In genomic region chr16:1712791-1713261, GRCh38 we compare ENCODE assay signal across 12 cellular contexts. TPM values are rescaled to one million over a fixed set of nuclear protein-coding genes. Genes with fewer than 3 reads are reported as not detected.
DNase-seq lines count a peak whose midpoint lies in the region; ATAC-seq, FAIRE-seq and TF ChIP-seq lines count a peak whose summit lies in the region.
"Had no signal": no experiment of that assay in that cellular context is flagged by ENCODE, and none has a peak within 500 bp of the region (broad histone marks: within the 10 kb centered on the region; RNA-seq: fewer than 3 reads in every experiment).

No MANE protein-coding gene starts in this region.

- H3K27ac Mint-ChIP-seq in activated B cell treated with CpG ODN at 0.5 μM for 24 hours, result peak overlapping the region; percentile 94
- peak overlapping the region; percentile 80 for H3K27ac Mint-ChIP-seq in glutamatergic neuron (ENCODE audit: unreplicated experiment)
- H3K27ac Mint-ChIP-seq in stimulated activated naive B cell treated with anti-CD40 and anti-IgM and Interleukin-4, amounts not matched to agents 10 μg/mL and 1 μg/mL and 100 μg/mL, for 72 hours, result peak overlapping the region; percentile 96
- no peak overlapping the region for H3K27ac Mint-ChIP-seq in endothelial cell (ENCODE audit: unreplicated experiment)

- TF ChIP-seq CTCF in activated B cell treated with CpG ODN at 0.5 μM for 24 hours (IDR thresholded peaks at IDR 0.05) (no peak), glutamatergic neuron (IDR thresholded peaks at IDR 0.05; ENCODE audit: partially characterized antibody, unreplicated experiment) (no peak), endothelial cell (IDR thresholded peaks at IDR 0.05; ENCODE audit: unreplicated experiment) (no peak)

- peak; percentile 36 for FAIRE-seq in HTR-8/SVneo (lab: Jason Lieb, UNC)
- FAIRE-seq: colon had no signal

- POLR2A ChIA-PET in activated B cell treated with CpG ODN at 0.5 μM for 24 hours (lab: Charles Lee), result interaction anchor here (0.8 to 1.7 kb wide), 7 partner anchors 12 to 403 kb away, joined by 3 to 9 read pairs (median 5); partner anchors contain the start of genes CRAMP1, IFT140, JPT2 and UBE2I

- DNase-seq in HTR-8/SVneo (ENCODE audit: insufficient read length, low spot score), result no peak
- no peak for DNase-seq in activated B cell treated with CpG ODN at 0.5 μM for 24 hours
- DNase-seq in glutamatergic neuron, result no peak
- no peak for DNase-seq in stimulated activated naive B cell treated with anti-CD40 and anti-IgM and Interleukin-4, amounts not matched to agents 10 μg/mL and 1 μg/mL and 100 μg/mL, for 72 hours
- DNase-seq in activated CD4-positive, CD25-positive, alpha-beta regulatory T cell (lab: John Stamatoyannopoulos, UW), result no peak
- no peak for DNase-seq in endothelial cell (ENCODE audit: low spot score)
- DNase-seq: activated CD4-positive, alpha-beta T cell treated with anti-CD3 and anti-CD28 coated beads for 4 hours; activated effector memory CD4-positive, alpha-beta T cell treated with Interleukin-2 at 50 U/mL for 16 hours; immature natural killer cell; testis had no signal

- H3K9me3 Mint-ChIP-seq in activated B cell treated with CpG ODN at 0.5 μM for 24 hours (no peaks in the 10 kb centered on the region), glutamatergic neuron (ENCODE audit: unreplicated experiment) (peaks cover 1% of the 10 kb centered on the region), endothelial cell (ENCODE audit: unreplicated experiment) (no peaks in the 10 kb centered on the region)
- H3K9me3 Mint-ChIP-seq in stimulated activated naive B cell treated with anti-CD40 and anti-IgM and Interleukin-4, amounts not matched to agents 10 μg/mL and 1 μg/mL and 100 μg/mL, for 72 hours, result no peaks in the 10 kb centered on the region
- H3K9me3 Mint-ChIP-seq: immature natural killer cell had no signal

- H3K4me1 Mint-ChIP-seq in activated B cell treated with CpG ODN at 0.5 μM for 24 hours, result peaks cover 78% of the 10 kb centered on the region
- H3K4me1 Mint-ChIP-seq in glutamatergic neuron (ENCODE audit: low read depth, unreplicated experiment), result peaks cover 46% of the 10 kb centered on the region
- peaks cover 46 to 79% of the 10 kb centered on the region in 2 donors for H3K4me1 Mint-ChIP-seq in stimulated activated naive B cell treated with anti-CD40 and anti-IgM and Interleukin-4, amounts not matched to agents 10 μg/mL and 1 μg/mL and 100 μg/mL, for 72 hours
- peaks cover 24% of the 10 kb centered on the region for H3K4me1 Mint-ChIP-seq in endothelial cell (ENCODE audit: unreplicated experiment)

- no peaks in the 10 kb centered on the region for H3K27me3 Mint-ChIP-seq in activated B cell treated with CpG ODN at 0.5 μM for 24 hours
- H3K27me3 Mint-ChIP-seq in glutamatergic neuron (ENCODE audit: unreplicated experiment), result peaks cover 3% of the 10 kb centered on the region
- no peaks in the 10 kb centered on the region for H3K27me3 Mint-ChIP-seq in stimulated activated naive B cell treated with anti-CD40 and anti-IgM and Interleukin-4, amounts not matched to agents 10 μg/mL and 1 μg/mL and 100 μg/mL, for 72 hours
- peaks cover 2% of the 10 kb centered on the region for H3K27me3 Mint-ChIP-seq in endothelial cell (ENCODE audit: unreplicated experiment)

- CTCF ChIA-PET in activated B cell treated with CpG ODN at 0.5 μM for 24 hours (lab: Charles Lee), result no interaction called here

- ATAC-seq in activated B cell treated with CpG ODN at 0.5 μM for 24 hours (ENCODE audit: low read depth) (no peak), GM21390 (IDR thresholded peaks at IDR 0.05; ENCODE audit: unreplicated experiment) (no peak)
- ATAC-seq in stimulated activated naive B cell treated with anti-CD40 and anti-IgM and Interleukin-4, amounts not matched to agents 10 μg/mL and 1 μg/mL and 100 μg/mL, for 72 hours (replicated peaks), result no peak

- H3K4me3 Mint-ChIP-seq in activated B cell treated with CpG ODN at 0.5 μM for 24 hours, result peak overlapping the region; percentile 70
- H3K4me3 Mint-ChIP-seq in glutamatergic neuron (ENCODE audit: unreplicated experiment), result peak overlapping the region; percentile 61
- H3K4me3 Mint-ChIP-seq in stimulated activated naive B cell treated with anti-CD40 and anti-IgM and Interleukin-4, amounts not matched to agents 10 μg/mL and 1 μg/mL and 100 μg/mL, for 72 hours, result peak overlapping the region; percentile 66 to 79
- H3K4me3 Mint-ChIP-seq in endothelial cell (ENCODE audit: unreplicated experiment), result no peak overlapping the region
- H3K4me3 Mint-ChIP-seq: immature natural killer cell had no signal

- intact Hi-C loops in activated B cell treated with CpG ODN at 0.5 μM for 24 hours (cut with micrococcal nuclease), result no loop called here

- H3K36me3 Mint-ChIP-seq in activated B cell treated with CpG ODN at 0.5 μM for 24 hours (ENCODE audit: low read depth), result peaks cover 30% of the 10 kb centered on the region
- H3K36me3 Mint-ChIP-seq in glutamatergic neuron (ENCODE audit: unreplicated experiment), result no peaks in the 10 kb centered on the region
- peaks cover 35 to 39% of the 10 kb centered on the region in 2 donors for H3K36me3 Mint-ChIP-seq in stimulated activated naive B cell treated with anti-CD40 and anti-IgM and Interleukin-4, amounts not matched to agents 10 μg/mL and 1 μg/mL and 100 μg/mL, for 72 hours
- H3K36me3 Mint-ChIP-seq in endothelial cell (ENCODE audit: low read depth, unreplicated experiment), result no peaks in the 10 kb centered on the region
- H3K36me3 Mint-ChIP-seq: immature natural killer cell had no signal

RNA-seq across cellular contexts. Expression of gene MAPK8IP3, which starts 6.8 kb away (rescaled TPM):
- total RNA-seq in activated B cell treated with CpG ODN at 0.5 μM for 24 hours, result 157 and 201 TPM in 2 replicates
- 281 TPM for total RNA-seq in glutamatergic neuron (ENCODE audit: unreplicated experiment)
- 147 TPM for total RNA-seq in endothelial cell (ENCODE audit: unreplicated experiment)

RNA-seq across cellular contexts. Expression of gene JPT2, which starts 34.7 kb away (rescaled TPM):
- total RNA-seq in activated B cell treated with CpG ODN at 0.5 μM for 24 hours (43.4 and 48.7 TPM in 2 replicates), glutamatergic neuron (ENCODE audit: unreplicated experiment) (72.9 TPM), endothelial cell (ENCODE audit: unreplicated experiment) (180 TPM)

RNA-seq across cellular contexts. Expression of gene NME3, which starts 58.5 kb away (rescaled TPM):
- 54.1 and 57.8 TPM in 2 replicates for total RNA-seq in activated B cell treated with CpG ODN at 0.5 μM for 24 hours
- 79.1 TPM for total RNA-seq in glutamatergic neuron (ENCODE audit: unreplicated experiment)
- 33.3 TPM for total RNA-seq in endothelial cell (ENCODE audit: unreplicated experiment)

RNA-seq across cellular contexts. Expression of gene EME2, which starts 59.8 kb away (rescaled TPM):
- total RNA-seq in activated B cell treated with CpG ODN at 0.5 μM for 24 hours, result 37.1 and 49.9 TPM in 2 replicates
- total RNA-seq in glutamatergic neuron (ENCODE audit: unreplicated experiment), result 68.7 TPM
- total RNA-seq in endothelial cell (ENCODE audit: unreplicated experiment), result 25.4 TPM
